Comparison of ENCODE assay signal across 9 cellular contexts in genomic region chr2:207676827-207677354, GRCh38. TPM values are rescaled to one million over a fixed set of nuclear protein-coding genes. Genes with fewer than 3 reads are reported as not detected.
DNase-seq lines count a peak whose midpoint lies in the region; ATAC-seq and TF ChIP-seq lines count a peak whose summit lies in the region.
"Had no signal": no experiment of that assay in that cellular context is flagged by ENCODE, and none has a peak within 500 bp of the region (broad histone marks: within the 10 kb centered on the region; RNA-seq: fewer than 3 reads in every experiment).

No MANE protein-coding gene starts in this region.

- no peak for TF ChIP-seq CTCF in AG09319 (IDR thresholded peaks at IDR 0.05; ENCODE audit: low read depth, low read length)
- no peak for TF ChIP-seq CTCF in right lobe of liver (IDR thresholded peaks at IDR 0.05)
- TF ChIP-seq CTCF in sigmoid colon (IDR thresholded peaks at IDR 0.05): no peak

- no peaks in the 10 kb centered on the region for H3K36me3 ChIP-seq in adipocyte (ENCODE audit: control insufficient read depth, insufficient read depth, low read length, severe bottlenecking)
- no peaks in the 10 kb centered on the region for H3K36me3 ChIP-seq in right lobe of liver
- no peaks in the 10 kb centered on the region for H3K36me3 ChIP-seq in sigmoid colon
- H3K36me3 ChIP-seq: neutrophil had no signal

- H3K4me1 ChIP-seq in adipocyte (ENCODE audit: control insufficient read depth, insufficient read depth, low read length): peaks cover 10% of the 10 kb centered on the region
- H3K4me1 ChIP-seq in right lobe of liver: no peaks in the 10 kb centered on the region
- no peaks in the 10 kb centered on the region for H3K4me1 ChIP-seq in sigmoid colon

- H3K27ac ChIP-seq in right lobe of liver: peak overlapping the region in 1 of 3 donors; percentile 9
- peak overlapping the region in 1 of 4 donors; percentile 43 for H3K27ac ChIP-seq in sigmoid colon
- H3K27ac ChIP-seq: neutrophil had no signal

- intact Hi-C loops in right lobe of liver (cut with DNase I): no loop called here
- intact Hi-C loops in sigmoid colon (cut with DNase I): no loop called here

- TF ChIP-seq POLR2A in right lobe of liver (IDR thresholded peaks at IDR 0.05) (no peak), sigmoid colon (IDR thresholded peaks at IDR 0.05) (no peak)

- H3K4me3 ChIP-seq in adipocyte (ENCODE audit: low read length) (peak overlapping the region; percentile 44), right lobe of liver (no peak overlapping the region), sigmoid colon (no peak overlapping the region)

- H3K27me3 ChIP-seq in adipocyte (replicated peaks; ENCODE audit: control insufficient read depth, insufficient read depth, low read length): peaks cover 7% of the 10 kb centered on the region
- H3K27me3 ChIP-seq in right lobe of liver: no peaks in the 10 kb centered on the region
- H3K27me3 ChIP-seq in sigmoid colon: peaks cover 2 to 29% (median 5%) of the 10 kb centered on the region in 3 donors

- peak; percentile 64 for ATAC-seq in HG02610 (IDR thresholded peaks at IDR 0.05; ENCODE audit: unreplicated experiment)
- peak; percentile 43 to 78 (median 61) for ATAC-seq in right lobe of liver

- 28% methylated on average over 5 of the region's 5 CpGs for WGBS in right lobe of liver (ENCODE audit: insufficient coverage, low coverage, low lambda C conversion rate, missing lambda C conversion rate)
- 44 to 58% methylated on average over 5 of the region's 5 CpGs for WGBS in sigmoid colon, 2 donors

- no peak for TF ChIP-seq EP300 in sigmoid colon (IDR thresholded peaks at IDR 0.05)

- peak overlapping the region; percentile 39 for H3K9ac ChIP-seq in adipocyte (ENCODE audit: low read length)

- peak; percentile 49 for DNase-seq in AG09319 (ENCODE audit: extremely low read depth, low read depth)
- DNase-seq in adipocyte (ENCODE audit: low read depth): peak; percentile 83
- DNase-seq in right lobe of liver: no peak
- no peak for DNase-seq in NCI-H1417 (lab: John Stamatoyannopoulos, UW)
- DNase-seq in activated T-cell treated with anti-CD3 and anti-CD28 coated beads, Interleukin-2, amount 50 U/mL, for 1 hour: no peak
- DNase-seq in activated naive CD4-positive, alpha-beta T cell treated with Interleukin-2 at 50 U/mL for 16 hours: no peak
- DNase-seq in sigmoid colon: no peak

- H3K9me3 ChIP-seq in adipocyte (ENCODE audit: control insufficient read depth, low read length) (no peaks in the 10 kb centered on the region), right lobe of liver (no peaks in the 10 kb centered on the region), sigmoid colon (no peaks in the 10 kb centered on the region)
- H3K9me3 ChIP-seq: neutrophil had no signal

RNA-seq across cellular contexts. Expression of gene CCNYL1, which starts 34.5 kb away (rescaled TPM):
- total RNA-seq in right lobe of liver (10 to 100 TPM in 2 of 6 experiments, 1 to 10 TPM in 4; 7.1 to 11.9 (median 9.4) TPM), sigmoid colon (10 to 100 TPM in 2 of 4 donors, 1 to 10 TPM in 2; 9.2 to 17.8 (median 11.5) TPM)
- 10 to 100 TPM; 21.6 to 49.5 (median 23.7) TPM for polyA plus RNA-seq in sigmoid colon

RNA-seq across cellular contexts. Expression of gene METTL21A, which starts 51.7 kb away (rescaled TPM):
- 10 to 100 TPM in 3 of 6 experiments, 1 to 10 TPM in 3; 7.2 to 24.1 (median 9.8) TPM for total RNA-seq in right lobe of liver
- 10 to 100 TPM; 12.9 to 23.5 (median 20.5) TPM for total RNA-seq in sigmoid colon
- 10 to 100 TPM; 18.0 to 43.0 (median 22.8) TPM for polyA plus RNA-seq in sigmoid colon

Comparison
In these comparisons a context has a peak if more than half of its experiments do, and no peak if none do; other contexts are left out.
1. DNase-seq: peak in AG09319 (single experiment) and adipocyte (single experiment); none in right lobe of liver (0 of 3), NCI-H1417 (0 of 3), activated T-cell treated with anti-CD3 and anti-CD28 coated beads, Interleukin-2, amount 50 U/mL, for 1 hour (single experiment), activated naive CD4-positive, alpha-beta T cell treated with Interleukin-2 at 50 U/mL for 16 hours (single experiment) and sigmoid colon (single experiment).